In genomic region chr14:65832431-65833253, GRCh38 we compare ENCODE assay signal across 9 cellular contexts.
DNase-seq lines count a peak whose midpoint lies in the region; ATAC-seq and TF ChIP-seq lines count a peak whose summit lies in the region.
"Had no signal": no experiment of that assay in that cellular context is flagged by ENCODE, and none has a peak within 500 bp of the region (broad histone marks: within the 10 kb centered on the region; RNA-seq: fewer than 3 reads in every experiment).

No MANE protein-coding gene starts in this region.

- H3K9me3 ChIP-seq in SU-DHL-6 (ENCODE audit: insufficient read depth, low read length), result no peaks in the 10 kb centered on the region
- H3K9me3 ChIP-seq in esophagus muscularis mucosa, result no peaks in the 10 kb centered on the region
- H3K9me3 ChIP-seq: esophagus squamous epithelium had no signal

- WGBS in esophagus muscularis mucosa, result 47% methylated on average over 10 of the region's 10 CpGs

- intact Hi-C loops in esophagus muscularis mucosa (cut with DNase I), result no loop called here

- DNase-seq in AG04449 (ENCODE audit: low read depth, low spot score) (no peak), iPS-NIHi11 (ENCODE audit: low spot score) (peak; percentile 39), esophagus muscularis mucosa (ENCODE audit: extremely low spot score) (no peak), NCI-H2171 (lab: John Stamatoyannopoulos, UW) (no peak), NCI-H2107 treated with DMSO at 0.1 percent for 48 hours (lab: John Stamatoyannopoulos, UW; ENCODE audit: unreplicated experiment) (no peak)
- DNase-seq: esophagus squamous epithelium had no signal

- CTCF ChIA-PET in AG04449 (lab: Yijun Ruan, JAX), result interaction anchor here (0.7 to 13.3 kb wide), 10 partner anchors 9 to 668 kb away, joined by 3 to 201 read pairs (median 4); no protein-coding TSS in a partner anchor

- H3K27me3 ChIP-seq in SU-DHL-6 (ENCODE audit: low read length) (no peaks in the 10 kb centered on the region), esophagus muscularis mucosa (peaks cover 0 to 29% (median 0%) of the 10 kb centered on the region in 4 donors)

- H3K36me3 ChIP-seq in SU-DHL-6 (ENCODE audit: low read length), result no peaks in the 10 kb centered on the region
- no peaks in the 10 kb centered on the region for H3K36me3 ChIP-seq in esophagus muscularis mucosa
- H3K36me3 ChIP-seq: esophagus squamous epithelium had no signal

- H3K9me2 ChIP-seq in SU-DHL-6 (replicated peaks; ENCODE audit: insufficient read depth, low read length), result no peaks in the 10 kb centered on the region

- no peak for TF ChIP-seq EP300 in esophagus muscularis mucosa (IDR thresholded peaks at IDR 0.05)

- no peak for ATAC-seq in HG02973 (IDR thresholded peaks at IDR 0.05; ENCODE audit: unreplicated experiment)

- POLR2A ChIA-PET in AG04449 (lab: Yijun Ruan, JAX), result no interaction called here

- H3K4me1 ChIP-seq in esophagus muscularis mucosa, result no peaks in the 10 kb centered on the region

- no peaks in the 10 kb centered on the region for H4K20me1 ChIP-seq in SU-DHL-6 (ENCODE audit: low read depth, low read length)

- H3K4me3 ChIP-seq in AG04449 (ENCODE audit: low read depth, low read length), result no peak overlapping the region
- no peak overlapping the region for H3K4me3 ChIP-seq in SU-DHL-6 (ENCODE audit: insufficient read depth, low read length, poor library complexity, severe bottlenecking)
- no peak overlapping the region for H3K4me3 ChIP-seq in esophagus muscularis mucosa
- H3K4me3 ChIP-seq: esophagus squamous epithelium had no signal

- no peak overlapping the region for H3K27ac ChIP-seq in SU-DHL-6 (ENCODE audit: low read depth, low read length)
- no peak overlapping the region for H3K27ac ChIP-seq in esophagus muscularis mucosa (replicated peaks in 1 of 4)

- H3F3A ChIP-seq in SU-DHL-6 (ENCODE audit: insufficient read depth), result no peaks in the 10 kb centered on the region

- H2AFZ ChIP-seq in SU-DHL-6 (ENCODE audit: low read depth, low read length, severe bottlenecking), result no peak overlapping the region

- H3K79me2 ChIP-seq in SU-DHL-6 (ENCODE audit: insufficient read depth, low read length), result no peaks in the 10 kb centered on the region

- H3K9ac ChIP-seq in SU-DHL-6 (ENCODE audit: low read length), result no peak overlapping the region

- TF ChIP-seq POLR2A in esophagus muscularis mucosa (IDR thresholded peaks at IDR 0.05; ENCODE audit: low read depth), result no peak

- no peak overlapping the region for H3K4me2 ChIP-seq in SU-DHL-6 (ENCODE audit: low read depth, low read length, poor library complexity, severe bottlenecking)

- TF ChIP-seq CTCF in AG04449 (IDR thresholded peaks at IDR 0.05; ENCODE audit: insufficient read depth, low read length, missing control alignments) (peak; percentile 17), GM12873 (IDR thresholded peaks at IDR 0.05; ENCODE audit: insufficient read depth, low read depth, low read length, missing control alignments) (peak; percentile 34), SU-DHL-6 (IDR thresholded peaks at IDR 0.05; ENCODE audit: insufficient read depth, low read length, poor library complexity, severe bottlenecking) (peak; percentile 33), esophagus muscularis mucosa (IDR thresholded peaks at IDR 0.05) (no peak)

Comparison
In these comparisons a context has a peak if more than half of its experiments do, and no peak if none do; other contexts are left out.
1. CTCF ChIP-seq: peak in AG04449 (single experiment), GM12873 (single experiment) and SU-DHL-6 (single experiment); none in esophagus muscularis mucosa (0 of 3).